ENCODE assay signal across 8 cellular contexts in genomic region chr7:112789453-112789823, GRCh38. TPM values are rescaled to one million over a fixed set of nuclear protein-coding genes. Genes with fewer than 3 reads are reported as not detected.
DNase-seq lines count a peak whose midpoint lies in the region; ATAC-seq and TF ChIP-seq lines count a peak whose summit lies in the region.

No MANE protein-coding gene starts in this region.

- 0% methylated on average over 2 of the region's 2 CpGs for WGBS in esophagus muscularis mucosa
- WGBS in trophoblast cell (ENCODE audit: extremely low coverage, insufficient coverage, insufficient read length) = no CpG with 5 or more reads among the region's 2 CpGs

- H4K91ac ChIP-seq in trophoblast cell (ENCODE audit: low read depth, low read length) = peak overlapping the region; percentile 92

- ATAC-seq in HG03571 (IDR thresholded peaks at IDR 0.05; ENCODE audit: unreplicated experiment) = no peak
- ATAC-seq in GM21825 (IDR thresholded peaks at IDR 0.05; ENCODE audit: unreplicated experiment) = no peak
- ATAC-seq in HG02571 (IDR thresholded peaks at IDR 0.05; ENCODE audit: unreplicated experiment) = no peak

- TF ChIP-seq CTCF in GM12864 (IDR thresholded peaks at IDR 0.05; ENCODE audit: low read depth, low read length, missing control alignments) = no peak
- TF ChIP-seq CTCF in OCI-LY3 (IDR thresholded peaks at IDR 0.05; ENCODE audit: low read depth, low read length) = no peak
- TF ChIP-seq CTCF in esophagus muscularis mucosa (IDR thresholded peaks at IDR 0.05) = no peak

- peak overlapping the region; percentile 100 for H3K9ac ChIP-seq in OCI-LY3 (ENCODE audit: low read length)
- H3K9ac ChIP-seq in trophoblast cell (ENCODE audit: low read length) = no peak overlapping the region

- no peak for TF ChIP-seq EP300 in esophagus muscularis mucosa (IDR thresholded peaks at IDR 0.05)

- peak overlapping the region; percentile 85 for H2BK5ac ChIP-seq in trophoblast cell (ENCODE audit: low read depth, low read length, poor library complexity)

- peak overlapping the region; percentile 98 for H3K14ac ChIP-seq in trophoblast cell (ENCODE audit: low read length)

- H3K4ac ChIP-seq in trophoblast cell (ENCODE audit: low read depth, low read length) = peak overlapping the region; percentile 90

- H3K4me3 ChIP-seq in GM12864 (ENCODE audit: low read depth, low read length) = peak overlapping the region; percentile 88
- H3K4me3 ChIP-seq in OCI-LY3 (ENCODE audit: low read length) = peak overlapping the region; percentile 93
- peak overlapping the region; percentile 67 to 82 (median 78) for H3K4me3 ChIP-seq in esophagus muscularis mucosa
- H3K4me3 ChIP-seq in trophoblast cell (ENCODE audit: low read depth, low read length) = peak overlapping the region; percentile 90

- no peaks in the 10 kb centered on the region for H3K27me3 ChIP-seq in OCI-LY3 (ENCODE audit: low read depth, low read length)
- no peaks in the 10 kb centered on the region for H3K27me3 ChIP-seq in esophagus muscularis mucosa
- H3K27me3 ChIP-seq in trophoblast cell (ENCODE audit: insufficient read depth, low read length) = no peaks in the 10 kb centered on the region

- H2BK12ac ChIP-seq in trophoblast cell (ENCODE audit: low read length) = no peak overlapping the region

- H4K20me1 ChIP-seq in OCI-LY3 (ENCODE audit: insufficient read depth, low read length) = no peaks in the 10 kb centered on the region

- H3K79me2 ChIP-seq in OCI-LY3 (ENCODE audit: low read length) (peaks cover 51% of the 10 kb centered on the region), trophoblast cell (ENCODE audit: control insufficient read depth, insufficient read depth, low read length, poor library complexity) (peaks cover 9% of the 10 kb centered on the region)

- H3K79me1 ChIP-seq in trophoblast cell (ENCODE audit: low read length) = peaks cover 10% of the 10 kb centered on the region

- TF ChIP-seq POLR2A in esophagus muscularis mucosa (IDR thresholded peaks at IDR 0.05; ENCODE audit: low read depth) = no peak

- no peak overlapping the region for H3K23ac ChIP-seq in trophoblast cell (ENCODE audit: low read length)

- intact Hi-C loops in esophagus muscularis mucosa (cut with DNase I) = loop anchor here (2.0 kb wide), 1 partner anchor 151 kb away; no protein-coding TSS in a partner anchor

- H3K4me2 ChIP-seq in OCI-LY3 (ENCODE audit: low read length) (peak overlapping the region; percentile 98), trophoblast cell (ENCODE audit: low read length) (peak overlapping the region; percentile 84)

- peak overlapping the region; percentile 87 for H2BK120ac ChIP-seq in trophoblast cell (ENCODE audit: insufficient read depth, low read length, poor library complexity)

- H3K27ac ChIP-seq in OCI-LY3 (ENCODE audit: low read length) (peak overlapping the region; percentile 96), esophagus muscularis mucosa (replicated peaks in 1 of 4) (peak overlapping the region; percentile 78 to 89 (median 86)), trophoblast cell (ENCODE audit: low read depth, low read length) (peak overlapping the region; percentile 88)

- H2AK5ac ChIP-seq in trophoblast cell (ENCODE audit: low read length) = no peak overlapping the region

- H3K4me1 ChIP-seq in OCI-LY3 (ENCODE audit: low read length) (peaks cover 17% of the 10 kb centered on the region), esophagus muscularis mucosa (peaks cover 11 to 23% (median 21%) of the 10 kb centered on the region in 4 donors), trophoblast cell (ENCODE audit: control insufficient read depth in 1 of 2, insufficient read depth in 2 of 2, low read length in 2 of 2) (peaks cover 2 to 6% of the 10 kb centered on the region in 2 experiments)

- H4K8ac ChIP-seq in trophoblast cell (ENCODE audit: low read depth, low read length) = peak overlapping the region; percentile 99

- H4K12ac ChIP-seq in trophoblast cell (ENCODE audit: low read depth, low read length) = peak overlapping the region; percentile 95

- no peak for DNase-seq in GM12864 (ENCODE audit: low read depth)
- DNase-seq in esophagus muscularis mucosa (ENCODE audit: extremely low spot score) = no peak
- no peak for DNase-seq in trophoblast cell
- no peak for DNase-seq in stimulated activated CD4-positive, alpha-beta T cell treated with anti-CD3 and anti-CD28 coated beads, Interleukin-4, amount 100 ng/mL, for 4 hours

- H2AFZ ChIP-seq in OCI-LY3 (ENCODE audit: low read depth, low read length) (peak overlapping the region; percentile 100), trophoblast cell (ENCODE audit: insufficient read depth, low read length, poor library complexity) (peak overlapping the region; percentile 93)

- H3K36me3 ChIP-seq in OCI-LY3 (replicated peaks; ENCODE audit: low read depth, low read length) = peaks cover 2% of the 10 kb centered on the region
- peaks cover 0 to 3% (median 1%) of the 10 kb centered on the region in 4 donors for H3K36me3 ChIP-seq in esophagus muscularis mucosa
- H3K36me3 ChIP-seq in trophoblast cell (ENCODE audit: control insufficient read depth in 1 of 2, insufficient read depth in 2 of 2, low read length in 2 of 2) = no peaks in the 10 kb centered on the region

- H3K18ac ChIP-seq in trophoblast cell (ENCODE audit: low read length) = peak overlapping the region; percentile 98

- H3K9me3 ChIP-seq in OCI-LY3 (ENCODE audit: insufficient read depth, low read length) (no peaks in the 10 kb centered on the region), esophagus muscularis mucosa (no peaks in the 10 kb centered on the region), trophoblast cell (ENCODE audit: insufficient read depth, low read depth, low read length) (no peaks in the 10 kb centered on the region)

RNA-seq across cellular contexts. Expression of gene TMEM168, which starts 0.8 kb away (rescaled TPM):
- 10 to 100 TPM; 13.7 to 22.8 (median 16.4) TPM for total RNA-seq in esophagus muscularis mucosa
- polyA plus RNA-seq in trophoblast cell (2013) = 9.6 TPM in 2 replicates
